In genomic region chr6:114164206-114164605, GRCh38 we compare ENCODE assay signal across 1 cellular context.
TF ChIP-seq lines count a peak whose summit lies in the region.

No MANE protein-coding gene starts in this region.

TF ChIP-seq in HepG2, 621 proteins besides CTCF, POLR2A, EP300 and RAD21 (continued from another document):
- TF ChIP-seq HNF1A (IDR thresholded peaks at IDR 0.05; ENCODE audit: low read depth) = peak; percentile 46; the same call in 1 of the 2 replicates
- no peak for TF ChIP-seq HNF1A (CRISPR knock-in tag; IDR thresholded peaks at IDR 0.05; ENCODE audit: borderline replicate concordance)
- no peak for TF ChIP-seq ZNF260 (CRISPR knock-in tag; IDR thresholded peaks at IDR 0.05; ENCODE audit: borderline replicate concordance, low read depth)
- TF ChIP-seq ARID3A (IDR thresholded peaks at IDR 0.05; ENCODE audit: low read depth, low read length) = 0 out of 2 replicates have a peak, but pooled peaks have one; percentile 61
- 0 out of 2 replicates have a peak, but pooled peaks have one; percentile 16 for TF ChIP-seq MED1 (CRISPR knock-in tag; IDR thresholded peaks at IDR 0.05)
